ENCODE assay signal across 1 cellular context in genomic region chr7:128875523-128875948, GRCh38.
TF ChIP-seq lines count a peak whose summit lies in the region.

No MANE protein-coding gene starts in this region.

TF ChIP-seq in SK-N-SH, 30 proteins besides CTCF, POLR2A, EP300 and RAD21 (continued from another document):
- TF ChIP-seq REST (IDR thresholded peaks at IDR 0.05; ENCODE audit: low read depth, low read length), result 0 out of 2 replicates have a peak, but pooled peaks have one; percentile 43
- peak; percentile 32; the same call in 1 of the 2 replicates for TF ChIP-seq POLR2AphosphoS5 (IDR thresholded peaks at IDR 0.05; ENCODE audit: low read depth, low read length)
- TF ChIP-seq RXRA (IDR thresholded peaks at IDR 0.05; ENCODE audit: borderline replicate concordance, low read depth), result no peak
- TF ChIP-seq USF2 (IDR thresholded peaks at IDR 0.05; ENCODE audit: borderline replicate concordance, low read depth, low read length), result no peak
- TF ChIP-seq TCF12 (IDR thresholded peaks at IDR 0.05), result peak; percentile 48; the same call in 1 of the 2 replicates
- peak; percentile 85 for TF ChIP-seq CHD2 (IDR thresholded peaks at IDR 0.05; ENCODE audit: low read length, partially characterized antibody)
- peak; percentile 91 for TF ChIP-seq FOXJ3 (CRISPR knock-in tag; IDR thresholded peaks at IDR 0.05)
- TF ChIP-seq GABPA (IDR thresholded peaks at IDR 0.05; ENCODE audit: low read depth), result no peak
- TF ChIP-seq MXI1 (IDR thresholded peaks at IDR 0.05; ENCODE audit: low read depth, low read length), result peak; percentile 85
- no peak for TF ChIP-seq IRF3 (IDR thresholded peaks at IDR 0.05; ENCODE audit: low read depth, low read length)
- TF ChIP-seq MAX (IDR thresholded peaks at IDR 0.05; ENCODE audit: low read depth), result no peak
